ENCODE assay signal across 20 cellular contexts in the genomic region with DNA sequence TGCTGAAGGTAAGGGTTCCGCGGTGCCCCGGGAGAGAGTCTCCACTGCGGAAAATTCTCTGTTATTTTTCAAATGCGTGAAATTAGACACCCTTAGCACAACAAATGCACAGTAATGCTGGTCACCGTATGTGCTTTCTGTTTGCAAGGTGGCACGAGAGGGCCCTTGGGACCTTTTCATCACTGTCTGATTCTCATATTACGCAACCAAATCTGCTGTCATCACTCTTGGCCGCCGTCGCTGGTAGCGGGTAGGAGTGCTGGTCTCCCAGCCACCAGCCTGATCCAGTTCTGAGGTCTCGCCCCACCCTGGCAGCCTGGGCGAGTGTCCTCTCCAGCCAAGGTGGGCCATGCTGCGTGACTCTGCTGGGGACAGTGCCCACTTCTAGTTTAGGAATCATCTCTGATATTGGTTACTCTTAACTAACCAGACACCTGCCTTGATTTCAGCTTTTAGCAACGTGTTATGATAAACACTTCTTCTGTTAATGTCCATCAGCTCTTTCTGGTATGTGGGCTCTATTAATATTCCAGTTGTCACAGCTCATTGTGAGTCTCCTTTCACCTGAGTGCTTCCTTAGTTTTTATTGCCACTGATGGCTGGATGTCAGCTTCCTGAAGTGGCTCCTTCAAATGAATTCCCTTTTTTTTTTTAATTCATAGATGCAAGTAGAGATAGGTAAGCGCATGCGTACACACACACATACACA.
DNase-seq lines count a peak whose midpoint lies in the region; ATAC-seq, FAIRE-seq and TF ChIP-seq lines count a peak whose summit lies in the region.
"Had no signal": no experiment of that assay in that cellular context is flagged by ENCODE, and none has a peak within 500 bp of the region (broad histone marks: within the 10 kb centered on the region; RNA-seq: fewer than 3 reads in every experiment).

No MANE protein-coding gene starts in this region.

- no peaks in the 10 kb centered on the region for H3K9me3 ChIP-seq in right atrium auricular region
- H3K9me3 ChIP-seq in kidney (ENCODE audit: control insufficient read depth in 1 of 2, low read length in 2 of 2) = no peaks in the 10 kb centered on the region
- H3K9me3 ChIP-seq: left lung, SJSA1, upper lobe of left lung had no signal

- H3K9me3 Mint-ChIP-seq in MCF 10A (ENCODE audit: unreplicated experiment) = no peaks in the 10 kb centered on the region
- H3K9me3 Mint-ChIP-seq: activated naive CD8-positive, alpha-beta T cell treated with anti-CD3 and anti-CD28 coated beads, Interleukin-2, amount 10 ng/mL, durations not matched to agents 7 days and 5 days; CD8-positive, alpha-beta memory T cell; effector memory CD8-positive, alpha-beta T cell had no signal

- POLR2A ChIA-PET in MCF 10A (lab: Yijun Ruan, JAX) = interaction anchor here (0.6 kb wide), 1 partner anchor 947 kb away, joined by 4 read pairs; no protein-coding TSS in a partner anchor

- no TSS peak for BruUV-seq in MCF 10A (replicated peaks; lab: Mats Ljungman, UMichigan)

- H3K9ac ChIP-seq in kidney (ENCODE audit: low read length in 2 of 2) = no peak overlapping the region

- DNase-seq in Right ventricle myocardium inferior (ENCODE audit: missing footprints) (peak; percentile 71), right atrium auricular region (ENCODE audit: low spot score) (no peak), NCI-H2171 (lab: John Stamatoyannopoulos, UW) (peak; percentile 79), cardiac septum (ENCODE audit: low spot score) (peak; percentile 47), UCSD-AML1 (lab: John Stamatoyannopoulos, UW; ENCODE audit: unreplicated experiment) (no peak), MCF 10A (ENCODE audit: unreplicated experiment) (no peak), kidney (no peak)
- DNase-seq: activated CD4-positive, alpha-beta T cell treated with anti-CD3 and anti-CD28 coated beads for 48 hours; activated naive CD8-positive, alpha-beta T cell treated with anti-CD3 and anti-CD28 coated beads, Interleukin-2, amount 10 ng/mL, durations not matched to agents 7 days and 5 days; CD8-positive, alpha-beta memory T cell; effector memory CD8-positive, alpha-beta T cell; left lung; NCI-H2081; stimulated activated CD4-positive, alpha-beta T cell treated with anti-CD3 and anti-CD28 coated beads, Interleukin-12 subunit alpha, Interleukin-12 subunit beta, amount 100 ng/mL, for 4 hours; stimulated activated naive CD4-positive, alpha-beta T cell; T1000; upper lobe of left lung had no signal

- H3K4me3 Mint-ChIP-seq in MCF 10A (ENCODE audit: unreplicated experiment) = no peak overlapping the region
- H3K4me3 Mint-ChIP-seq: activated naive CD8-positive, alpha-beta T cell treated with anti-CD3 and anti-CD28 coated beads, Interleukin-2, amount 10 ng/mL, durations not matched to agents 7 days and 5 days; CD8-positive, alpha-beta memory T cell; effector memory CD8-positive, alpha-beta T cell had no signal

- intact Hi-C loops in Right ventricle myocardium inferior (cut with DNase I) (no loop called here), cardiac septum (cut with DNase I) (no loop called here), MCF 10A (cut with micrococcal nuclease) (no loop called here), kidney (cut with DNase I) (no loop called here)

- no peaks in the 10 kb centered on the region for H3K4me1 Mint-ChIP-seq in MCF 10A (ENCODE audit: insufficient read depth, unreplicated experiment)
- H3K4me1 Mint-ChIP-seq: activated naive CD8-positive, alpha-beta T cell treated with anti-CD3 and anti-CD28 coated beads, Interleukin-2, amount 10 ng/mL, durations not matched to agents 7 days and 5 days; CD8-positive, alpha-beta memory T cell had no signal

- CTCF ChIA-PET in MCF 10A (lab: Yijun Ruan, JAX) = interaction anchor here (0.6 kb wide), 1 partner anchor 253 kb away, joined by 3 read pairs; no protein-coding TSS in a partner anchor

- peak overlapping the region in 1 of 2 donors; percentile 6 for H3K27ac ChIP-seq in right atrium auricular region
- no peak overlapping the region for H3K27ac ChIP-seq in kidney (ENCODE audit: low read depth in 2 of 2, low read length in 2 of 2)
- H3K27ac ChIP-seq: left lung, SJSA1, upper lobe of left lung had no signal

- ATAC-seq in Right ventricle myocardium inferior (peak; percentile 90), GM21528 (IDR thresholded peaks at IDR 0.05; ENCODE audit: low FRiP score, unreplicated experiment) (no peak)
- ATAC-seq: effector memory CD8-positive, alpha-beta T cell; left lung had no signal

- peaks cover 15% of the 10 kb centered on the region for H3K36me3 Mint-ChIP-seq in MCF 10A (ENCODE audit: insufficient read depth, unreplicated experiment)
- H3K36me3 Mint-ChIP-seq: activated naive CD8-positive, alpha-beta T cell treated with anti-CD3 and anti-CD28 coated beads, Interleukin-2, amount 10 ng/mL, durations not matched to agents 7 days and 5 days; CD8-positive, alpha-beta memory T cell had no signal

- no peak for TF ChIP-seq CTCF in right atrium auricular region (IDR thresholded peaks at IDR 0.05)
- no peak for TF ChIP-seq CTCF in MCF 10A (IDR thresholded peaks at IDR 0.05; ENCODE audit: unreplicated experiment)
- no peak for TF ChIP-seq CTCF in kidney (IDR thresholded peaks at IDR 0.05; ENCODE audit: borderline replicate concordance, extremely low read depth, insufficient read depth)

- no peak for FAIRE-seq in kidney (lab: Jason Lieb, UNC)
- FAIRE-seq: bronchial epithelial cell had no signal

- no peaks in the 10 kb centered on the region for H3K4me1 ChIP-seq in right atrium auricular region
- no peaks in the 10 kb centered on the region for H3K4me1 ChIP-seq in kidney (ENCODE audit: control insufficient read depth in 1 of 2, insufficient read depth in 1 of 2, low read depth in 1 of 2, low read length in 2 of 2)
- H3K4me1 ChIP-seq: left lung, SJSA1, upper lobe of left lung had no signal

- no peaks in the 10 kb centered on the region for H3K27me3 Mint-ChIP-seq in MCF 10A (ENCODE audit: insufficient read depth, unreplicated experiment)
- H3K27me3 Mint-ChIP-seq: effector memory CD8-positive, alpha-beta T cell had no signal

- H3K27ac Mint-ChIP-seq in MCF 10A (ENCODE audit: low read depth, unreplicated experiment) = no peak overlapping the region
- H3K27ac Mint-ChIP-seq: activated naive CD8-positive, alpha-beta T cell treated with anti-CD3 and anti-CD28 coated beads, Interleukin-2, amount 10 ng/mL, durations not matched to agents 7 days and 5 days; CD8-positive, alpha-beta memory T cell; effector memory CD8-positive, alpha-beta T cell had no signal

- H3K4me3 ChIP-seq in right atrium auricular region = no peak overlapping the region
- H3K4me3 ChIP-seq in kidney (ENCODE audit: low read length in 2 of 2) = no peak overlapping the region
- H3K4me3 ChIP-seq: left lung, SJSA1, upper lobe of left lung had no signal

- no peaks in the 10 kb centered on the region for H3K27me3 ChIP-seq in right atrium auricular region
- H3K27me3 ChIP-seq: left lung, SJSA1, upper lobe of left lung had no signal

- peaks cover 5% of the 10 kb centered on the region for H3K36me3 ChIP-seq in right atrium auricular region
- peaks cover 5 to 8% of the 10 kb centered on the region in 2 donors for H3K36me3 ChIP-seq in kidney (ENCODE audit: control insufficient read depth in 1 of 2, insufficient read depth in 2 of 2, low read length in 2 of 2)

Comparison
In these comparisons a context has a peak if more than half of its experiments do, and no peak if none do; other contexts are left out.
1. DNase-seq: peak in Right ventricle myocardium inferior (single experiment), NCI-H2171 (single experiment) and cardiac septum (single experiment); none in right atrium auricular region (single experiment), UCSD-AML1 (single experiment), MCF 10A (single experiment) and kidney (single experiment).